8 cellular contexts compared by ENCODE assay signal in the genomic region with DNA sequence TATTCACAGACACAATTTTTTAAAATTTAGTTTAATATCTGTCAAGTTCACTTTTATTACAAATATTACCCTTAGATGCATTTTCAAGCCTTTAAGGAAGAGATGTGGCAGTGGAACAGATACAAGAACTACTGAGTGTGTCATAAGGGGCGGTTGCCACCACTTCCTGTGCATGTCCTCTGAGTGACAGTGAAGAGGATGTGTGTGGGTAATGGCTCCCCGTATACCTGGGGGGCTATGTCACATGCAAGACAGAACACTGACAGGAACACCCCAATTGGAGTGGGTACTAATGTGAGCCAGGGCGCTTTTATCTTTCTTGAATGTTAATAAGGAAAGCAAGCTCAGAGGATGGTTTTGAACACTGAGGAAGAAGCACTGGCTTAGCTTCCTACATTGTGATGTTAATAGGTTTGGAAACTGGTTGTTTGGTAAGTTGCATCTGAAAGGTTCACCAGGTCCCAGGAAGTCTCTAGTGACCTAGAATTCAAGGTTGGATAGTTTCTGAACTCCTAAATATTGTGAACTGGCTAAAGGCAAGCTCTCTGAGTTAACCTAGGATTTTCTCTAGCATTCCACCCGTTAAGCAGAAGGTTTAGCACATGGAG.
DNase-seq lines count a peak whose midpoint lies in the region; ATAC-seq lines count a peak whose summit lies in the region.

No MANE protein-coding gene starts in this region.

- ATAC-seq in GM21723 (IDR thresholded peaks at IDR 0.05; ENCODE audit: unreplicated experiment), result peak; percentile 89

- DNase-seq in ELR (ENCODE audit: low read depth) (peak; percentile 19), MV-4-11 (lab: John Stamatoyannopoulos, UW) (peak; percentile 83), activated T-helper 1 cell treated with Interleukin-2 at 50 U/mL for 16 hours (ENCODE audit: low read depth) (peak; percentile 44), dermis blood vessel endothelial cell (no peak), NCI-H1436 (lab: John Stamatoyannopoulos, UW) (no peak), islet precursor cell (no peak)
- DNase-seq in stimulated activated CD4-positive, alpha-beta T cell treated with anti-CD3 and anti-CD28 coated beads, TNF-alpha, amount 100 ng/mL, for 48 hours (ENCODE audit: low read depth in 3 of 3), result peak; percentile 32 to 43 (median 37)

Comparison
In these comparisons a context has a peak if more than half of its experiments do, and no peak if none do; other contexts are left out.
1. DNase-seq: peak in ELR (single experiment), MV-4-11 (single experiment), activated T-helper 1 cell treated with Interleukin-2 at 50 U/mL for 16 hours (single experiment) and stimulated activated CD4-positive, alpha-beta T cell treated with anti-CD3 and anti-CD28 coated beads, TNF-alpha, amount 100 ng/mL, for 48 hours (3 of 3); none in dermis blood vessel endothelial cell (single experiment), NCI-H1436 (single experiment) and islet precursor cell (single experiment).